ENCODE assay signal across 21 cellular contexts in the genomic region with DNA sequence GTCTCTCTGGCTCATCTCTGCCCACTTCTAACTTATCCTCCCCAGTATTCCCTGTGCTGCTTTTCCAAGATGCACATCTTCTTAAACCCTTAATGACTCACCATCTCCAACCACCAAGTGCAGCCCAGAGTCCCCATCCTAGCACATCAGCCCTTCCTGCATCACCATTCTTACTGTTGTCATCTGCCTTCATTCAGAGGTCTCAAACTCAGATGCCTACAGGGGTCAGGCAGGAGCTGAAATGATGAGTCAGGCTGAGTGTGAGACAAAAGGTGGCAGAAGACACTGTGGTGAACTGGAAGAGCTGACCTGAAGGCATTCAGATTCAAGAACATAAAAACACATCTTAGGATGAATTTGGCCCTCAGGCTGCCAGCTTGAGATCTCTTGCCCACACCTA. TPM values are rescaled to one million over a fixed set of nuclear protein-coding genes. Genes with fewer than 3 reads are reported as not detected.
DNase-seq lines count a peak whose midpoint lies in the region; ATAC-seq and TF ChIP-seq lines count a peak whose summit lies in the region.
"Had no signal": no experiment of that assay in that cellular context is flagged by ENCODE, and none has a peak within 500 bp of the region (broad histone marks: within the 10 kb centered on the region; RNA-seq: fewer than 3 reads in every experiment).

No MANE protein-coding gene starts in this region.

- no peak overlapping the region for H2AK9ac ChIP-seq in IMR-90 (replicated peaks; ENCODE audit: low read depth, low read length, poor library complexity)

- H3K9me3 ChIP-seq in IMR-90 (ENCODE audit: control insufficient read depth, insufficient read depth, low read length) = peaks cover 12% of the 10 kb centered on the region
- H3K9me3 ChIP-seq in gastroesophageal sphincter = peaks cover 0 to 24% (median 0%) of the 10 kb centered on the region in 3 donors
- H3K9me3 ChIP-seq: HAP-1, mucosa of descending colon had no signal

- H4K20me1 ChIP-seq in IMR-90 (ENCODE audit: insufficient read depth, low read length) = no peaks in the 10 kb centered on the region
- H4K20me1 ChIP-seq: BLaER1 had no signal

- H2AFZ ChIP-seq in IMR-90 (replicated peaks; ENCODE audit: low read length, poor library complexity) = no peak overlapping the region

- H3K56ac ChIP-seq in IMR-90 (ENCODE audit: extremely low read depth, insufficient read depth, low read length) = no peak overlapping the region
- no peak overlapping the region for H3K56ac ChIP-seq in mesendoderm (ENCODE audit: low read length)

- no peak overlapping the region for H3K14ac ChIP-seq in IMR-90 (replicated peaks; ENCODE audit: low read depth, low read length)

- H3K36me3 ChIP-seq in IMR-90 (ENCODE audit: control insufficient read depth, insufficient read depth, low read length) (no peaks in the 10 kb centered on the region), mesendoderm (ENCODE audit: control insufficient read depth, insufficient read depth, low read length) (no peaks in the 10 kb centered on the region), gastroesophageal sphincter (peaks cover 0 to 6% of the 10 kb centered on the region in 2 donors)
- H3K36me3 ChIP-seq: BLaER1, cardiac muscle cell, HAP-1 had no signal

- no peak for TF ChIP-seq EP300 in gastroesophageal sphincter (IDR thresholded peaks at IDR 0.05)

- H3K9ac ChIP-seq in IMR-90 (ENCODE audit: low read depth, low read length) (no peak overlapping the region), mesendoderm (ENCODE audit: low read length) (no peak overlapping the region)
- H3K9ac ChIP-seq: BLaER1 had no signal

- TF ChIP-seq RAD21 in IMR-90 (IDR thresholded peaks at IDR 0.05; ENCODE audit: low read length) = no peak

- ATAC-seq in IMR-90 (ENCODE audit: low read depth) (no peak), HG03439 (IDR thresholded peaks at IDR 0.05; ENCODE audit: unreplicated experiment) (no peak), gastroesophageal sphincter (no peak)
- ATAC-seq: T-helper 17 cell had no signal

- H2BK15ac ChIP-seq in IMR-90 (ENCODE audit: low read depth, low read length) (no peak overlapping the region), mesendoderm (replicated peaks; ENCODE audit: low read depth) (no peak overlapping the region)

- peak; percentile 86 for DNase-seq in EH (ENCODE audit: low read depth)
- DNase-seq in IMR-90 = peak; percentile 11
- peak; percentile 3 for DNase-seq in amniotic epithelial cell (ENCODE audit: low read depth)
- peak; percentile 67 for DNase-seq in mesendoderm
- no peak for DNase-seq in NCI-H1694 (lab: John Stamatoyannopoulos, UW)
- no peak for DNase-seq in amniotic stem cell (lab: John Stamatoyannopoulos, UW)
- DNase-seq: DND-41, KG1, kidney, mucosa of descending colon, NCI-H187, NCI-H510A treated with DMSO at 0.1 percent for 48 hours, T-helper 17 cell, trophoblast cell had no signal

- TF ChIP-seq CTCF in IMR-90 (conservative IDR thresholded peaks at IDR 0.05; ENCODE audit: low read depth, low read length) (no peak), gastroesophageal sphincter (IDR thresholded peaks at IDR 0.05) (no peak)

- CTCF ChIA-PET in IMR-90 (lab: Yijun Ruan, JAX) = no interaction called here

- dilution Hi-C loops in IMR-90 (cut with HindIII; ENCODE audit: low sequenced_read_pairs, unreplicated experiment) = no loop called here

- H3K79me1 ChIP-seq in IMR-90 (ENCODE audit: low read depth in 1 of 2, low read length in 2 of 2) (no peaks in the 10 kb centered on the region), mesendoderm (ENCODE audit: low read length) (no peaks in the 10 kb centered on the region)

- H2BK120ac ChIP-seq in IMR-90 (ENCODE audit: low read depth, low read length) (no peak overlapping the region), mesendoderm (ENCODE audit: low read depth, low read length) (no peak overlapping the region)

- no TSS peak for BruUV-seq in IMR-90 (replicated peaks; lab: Mats Ljungman, UMichigan)

- H2AK5ac ChIP-seq in IMR-90 (ENCODE audit: low read depth, low read length) = no peak overlapping the region
- H2AK5ac ChIP-seq in mesendoderm (ENCODE audit: low read length) = no peak overlapping the region

- H4K5ac ChIP-seq in IMR-90 (ENCODE audit: low read depth, low read length) = no peak overlapping the region
- no peak overlapping the region for H4K5ac ChIP-seq in mesendoderm (ENCODE audit: low read length)

- H3K4ac ChIP-seq in IMR-90 (ENCODE audit: low read depth, low read length) (no peak overlapping the region), mesendoderm (ENCODE audit: low read depth, low read length) (no peak overlapping the region)

- no peak overlapping the region for H2BK20ac ChIP-seq in IMR-90 (ENCODE audit: low read depth, low read length)

- TF ChIP-seq POLR2A in IMR-90 (IDR thresholded peaks at IDR 0.05; ENCODE audit: low read depth, low read length) (no peak), gastroesophageal sphincter (IDR thresholded peaks at IDR 0.05) (no peak)

- H2BK5ac ChIP-seq in IMR-90 (ENCODE audit: low read depth, low read length, poor library complexity, severe bottlenecking) = no peak overlapping the region
- no peak overlapping the region for H2BK5ac ChIP-seq in mesendoderm (ENCODE audit: low read length)

- no peak overlapping the region for H3K23ac ChIP-seq in IMR-90 (ENCODE audit: low read depth, low read length)
- no peak overlapping the region for H3K23ac ChIP-seq in mesendoderm (ENCODE audit: low read length)

- H3K9me1 ChIP-seq in IMR-90 (ENCODE audit: insufficient read depth, low read length) = peaks cover 4% of the 10 kb centered on the region; the same call in 1 of the 2 replicates

- H3K4me1 ChIP-seq in IMR-90 (ENCODE audit: control insufficient read depth, insufficient read depth, low read length) (no peaks in the 10 kb centered on the region), mesendoderm (ENCODE audit: control insufficient read depth, low read depth, low read length) (no peaks in the 10 kb centered on the region), gastroesophageal sphincter (peaks cover 0 to 15% (median 0%) of the 10 kb centered on the region in 3 donors)
- H3K4me1 ChIP-seq: BLaER1, HAP-1 had no signal

- in situ Hi-C loops in IMR-90 (cut with MboI; ENCODE audit: low sequenced_read_pairs) = no loop called here

- H3K18ac ChIP-seq in IMR-90 (ENCODE audit: low read depth, low read length) (no peak overlapping the region), mesendoderm (ENCODE audit: low read length) (no peak overlapping the region)

- H3K4me2 ChIP-seq in IMR-90 (ENCODE audit: low read depth, low read length) (no peak overlapping the region), mesendoderm (ENCODE audit: low read length) (no peak overlapping the region)
- H3K4me2 ChIP-seq: BLaER1 had no signal

- H3K27ac ChIP-seq in IMR-90 (ENCODE audit: insufficient read depth, low read length) = no peak overlapping the region
- no peak overlapping the region for H3K27ac ChIP-seq in mesendoderm (ENCODE audit: low read depth, low read length)
- no peak overlapping the region for H3K27ac ChIP-seq in gastroesophageal sphincter
- H3K27ac ChIP-seq: BLaER1, cardiac muscle cell, RWPE1 had no signal

- H4K8ac ChIP-seq in IMR-90 (ENCODE audit: low read depth in 2 of 2, low read length in 2 of 2) (no peak overlapping the region), mesendoderm (ENCODE audit: low read depth, low read length) (no peak overlapping the region)

- peaks cover 4% of the 10 kb centered on the region; the same call in 1 of the 2 replicates for H3K27me3 ChIP-seq in IMR-90 (ENCODE audit: control insufficient read depth, insufficient read depth, low read length)
- H3K27me3 ChIP-seq in mesendoderm (ENCODE audit: insufficient read depth, low read length, poor library complexity) = no peaks in the 10 kb centered on the region
- no peaks in the 10 kb centered on the region for H3K27me3 ChIP-seq in gastroesophageal sphincter
- H3K27me3 ChIP-seq: BLaER1, cardiac muscle cell had no signal

- no peaks in the 10 kb centered on the region for H3K79me2 ChIP-seq in mesendoderm (ENCODE audit: control insufficient read depth, insufficient read depth, low read length)

- intact Hi-C loops in IMR-90 (cut with micrococcal nuclease) = no loop called here

- H3K4me3 ChIP-seq in IMR-90 (ENCODE audit: insufficient read depth, low read depth, low read length) (no peak overlapping the region), mesendoderm (ENCODE audit: low read length) (no peak overlapping the region), gastroesophageal sphincter (no peak overlapping the region)
- H3K4me3 ChIP-seq: BLaER1, cardiac muscle cell, HAP-1, mucosa of descending colon, skin epidermis had no signal

- no peak overlapping the region for H4K91ac ChIP-seq in IMR-90 (ENCODE audit: insufficient read depth, low read depth, low read length)

- POLR2A ChIA-PET in IMR-90 (lab: Charles Lee; ENCODE audit: unreplicated experiment) = no interaction called here

TF ChIP-seq in IMR-90, 13 proteins besides CTCF, POLR2A, EP300 and RAD21 (continues in another document):
- TF ChIP-seq RCOR1 (IDR thresholded peaks at IDR 0.05; ENCODE audit: insufficient replicate concordance, low read length) = no peak
- no peak for TF ChIP-seq RFX5 (IDR thresholded peaks at IDR 0.05; ENCODE audit: low read depth, low read length)
- TF ChIP-seq MXI1 (IDR thresholded peaks at IDR 0.05; ENCODE audit: borderline replicate concordance, low read depth, low read length) = no peak
- no peak for TF ChIP-seq MAFK (IDR thresholded peaks at IDR 0.05; ENCODE audit: low read depth, low read length)
- no peak for TF ChIP-seq SMC3 (IDR thresholded peaks at IDR 0.05; ENCODE audit: low read depth, low read length)
- TF ChIP-seq BHLHE40 (IDR thresholded peaks at IDR 0.05; ENCODE audit: low read depth, low read length) = no peak
- TF ChIP-seq, protein P1, sequence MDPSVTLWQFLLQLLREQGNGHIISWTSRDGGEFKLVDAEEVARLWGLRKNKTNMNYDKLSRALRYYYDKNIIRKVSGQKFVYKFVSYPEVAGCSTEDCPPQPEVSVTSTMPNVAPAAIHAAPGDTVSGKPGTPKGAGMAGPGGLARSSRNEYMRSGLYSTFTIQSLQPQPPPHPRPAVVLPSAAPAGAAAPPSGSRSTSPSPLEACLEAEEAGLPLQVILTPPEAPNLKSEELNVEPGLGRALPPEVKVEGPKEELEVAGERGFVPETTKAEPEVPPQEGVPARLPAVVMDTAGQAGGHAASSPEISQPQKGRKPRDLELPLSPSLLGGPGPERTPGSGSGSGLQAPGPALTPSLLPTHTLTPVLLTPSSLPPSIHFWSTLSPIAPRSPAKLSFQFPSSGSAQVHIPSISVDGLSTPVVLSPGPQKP (IDR thresholded peaks at IDR 0.05; ENCODE audit: borderline replicate concordance, low read depth, low read length) = no peak
- no peak for TF ChIP-seq FOS (IDR thresholded peaks at IDR 0.05; ENCODE audit: low read depth, low read length)

RNA-seq across cellular contexts. Expression of a gene that starts 34.6 kb away (rescaled TPM):
- total RNA-seq in IMR-90 (2012; rRNA removed) (0.36 and 0.56 TPM in 2 replicates), gastroesophageal sphincter (1 to 10 TPM; 1.1 to 7.7 (median 4.7) TPM)
- polyA plus RNA-seq in IMR-90 (2012; rRNA removed) = 0.74 and 0.80 TPM in 2 replicates
- 0.48 and 1.0 TPM in 2 replicates for polyA plus RNA-seq in IMR-90 (2012; cell fraction: cytosol; rRNA removed)
- polyA plus RNA-seq in IMR-90 (2012; cell fraction: nucleus; rRNA removed; ENCODE audit: low replicate concordance) = 0.44 and 0.78 TPM in 2 replicates
- 2.4 TPM for polyA plus RNA-seq in mesendoderm (2013, experiment 1 of 2)
- 2.8 TPM for polyA plus RNA-seq in mesendoderm (2013, experiment 2 of 2)
- total RNA-seq: T-helper 17 cell had no signal

Comparison
In these comparisons a context has a peak if more than half of its experiments do, and no peak if none do; other contexts are left out.
1. DNase-seq: peak in EH (single experiment), IMR-90 (single experiment), amniotic epithelial cell (single experiment) and mesendoderm (single experiment); none in NCI-H1694 (single experiment) and amniotic stem cell (single experiment).